ENCODE assay signal across 24 cellular contexts in genomic region chr17:41682611-41683010, GRCh38. TPM values are rescaled to one million over a fixed set of nuclear protein-coding genes. Genes with fewer than 3 reads are reported as not detected.
"Had no signal": no experiment of that assay in that cellular context is flagged by ENCODE, and none has a peak within 500 bp of the region (broad histone marks: within the 10 kb centered on the region; RNA-seq: fewer than 3 reads in every experiment).

No MANE protein-coding gene starts in this region.

- H3K27ac ChIP-seq: colonic mucosa, esophagus squamous epithelium, gastrocnemius medialis, left ventricle myocardium inferior, tibial artery had no signal

- DNase-seq: activated B cell treated with CpG ODN at 0.5 μM for 24 hours; activated CD4-positive, alpha-beta memory T cell treated with anti-CD3 and anti-CD28 coated beads for 36 hours; activated CD4-positive, alpha-beta T cell treated with anti-CD3 and anti-CD28 coated beads for 4 hours; activated gamma-delta T cell; activated naive CD8-positive, alpha-beta T cell treated with anti-CD3 and anti-CD28 coated beads, Interleukin-2, amount 10 ng/mL, durations not matched to agents 7 days and 5 days; activated T-cell treated with anti-CD3 and anti-CD28 coated beads for 4 hours; amniotic stem cell; colonic mucosa; esophagus squamous epithelium; gastrocnemius medialis; hypothalamus; left ventricle myocardium inferior; naive thymus-derived CD4-positive, alpha-beta T cell; stimulated activated CD4-positive, alpha-beta T cell treated with anti-CD3 and anti-CD28 coated beads, Interleukin-2, amount 100 ng/mL, for 48 hours; T1000; tibial artery had no signal

- H3K4me1 ChIP-seq: colonic mucosa had no signal

- H3K36me3 ChIP-seq: colonic mucosa, esophagus squamous epithelium, gastrocnemius medialis, left ventricle myocardium inferior, tibial artery had no signal

- H3K27ac Mint-ChIP-seq: activated B cell treated with CpG ODN at 0.5 μM for 24 hours; activated CD4-positive, alpha-beta memory T cell treated with anti-CD3 and anti-CD28 coated beads for 36 hours; activated T-helper 1 cell treated with anti-CD3 and anti-CD28 coated beads, Interleukin-12 subunit alpha, Interleukin-12 subunit beta, Interleukin-2, Interleukin-4 antibody, amounts not matched to agents 30 ng/mL and 10 ng/mL and 1 ng/mL, durations not matched to agents 14 hours and 24 hours and 36 hours; progenitor cell of endocrine pancreas; stimulated activated naive CD8-positive, alpha-beta T cell treated with anti-CD3 and anti-CD28 coated beads, Interleukin-15, Interleukin-2, amounts not matched to agents 100 ng/mL and 50 ng/mL, for 24 hours had no signal

- H3K27me3 Mint-ChIP-seq: activated B cell treated with CpG ODN at 0.5 μM for 24 hours; activated CD4-positive, alpha-beta memory T cell treated with anti-CD3 and anti-CD28 coated beads for 36 hours; activated naive CD8-positive, alpha-beta T cell treated with anti-CD3 and anti-CD28 coated beads, Interleukin-2, amount 10 ng/mL, durations not matched to agents 7 days and 5 days; naive thymus-derived CD4-positive, alpha-beta T cell; progenitor cell of endocrine pancreas; stimulated activated naive CD8-positive, alpha-beta T cell treated with anti-CD3 and anti-CD28 coated beads, Interleukin-15, Interleukin-2, amounts not matched to agents 100 ng/mL and 50 ng/mL, for 24 hours had no signal

- H3K4me3 Mint-ChIP-seq: activated B cell treated with CpG ODN at 0.5 μM for 24 hours; activated CD4-positive, alpha-beta memory T cell treated with anti-CD3 and anti-CD28 coated beads for 36 hours; naive thymus-derived CD4-positive, alpha-beta T cell; stimulated activated naive CD8-positive, alpha-beta T cell treated with anti-CD3 and anti-CD28 coated beads, Interleukin-15, Interleukin-2, amounts not matched to agents 100 ng/mL and 50 ng/mL, for 24 hours had no signal

- H3K9me3 ChIP-seq: colonic mucosa, esophagus squamous epithelium, gastrocnemius medialis, left ventricle myocardium inferior, tibial artery had no signal

- ATAC-seq: gastrocnemius medialis; naive thymus-derived CD4-positive, alpha-beta T cell had no signal

- H3K4me3 ChIP-seq: colonic mucosa, esophagus squamous epithelium, gastrocnemius medialis, left ventricle myocardium inferior, tibial artery had no signal

- H3K9me3 Mint-ChIP-seq: activated B cell treated with CpG ODN at 0.5 μM for 24 hours; activated CD4-positive, alpha-beta memory T cell treated with anti-CD3 and anti-CD28 coated beads for 36 hours; activated T-helper 1 cell treated with anti-CD3 and anti-CD28 coated beads, Interleukin-12 subunit alpha, Interleukin-12 subunit beta, Interleukin-2, Interleukin-4 antibody, amounts not matched to agents 30 ng/mL and 10 ng/mL and 1 ng/mL, durations not matched to agents 14 hours and 24 hours and 36 hours; stimulated activated naive CD8-positive, alpha-beta T cell treated with anti-CD3 and anti-CD28 coated beads, Interleukin-15, Interleukin-2, amounts not matched to agents 100 ng/mL and 50 ng/mL, for 24 hours had no signal

- H3K27me3 ChIP-seq: colonic mucosa, esophagus squamous epithelium, gastrocnemius medialis had no signal

RNA-seq across cellular contexts. Expression of gene GAST, which starts 29.5 kb away (rescaled TPM):
- total RNA-seq: activated B cell treated with CpG ODN at 0.5 μM for 24 hours; activated CD4-positive, alpha-beta memory T cell treated with anti-CD3 and anti-CD28 coated beads for 36 hours; activated naive CD8-positive, alpha-beta T cell treated with anti-CD3 and anti-CD28 coated beads, Interleukin-2, amount 10 ng/mL, durations not matched to agents 7 days and 5 days; activated T-helper 1 cell treated with anti-CD3 and anti-CD28 coated beads, Interleukin-12 subunit alpha, Interleukin-12 subunit beta, Interleukin-2, Interleukin-4 antibody, amounts not matched to agents 30 ng/mL and 10 ng/mL and 1 ng/mL, durations not matched to agents 14 hours and 24 hours and 36 hours; bronchial epithelial cell; colonic mucosa; esophagus squamous epithelium; gastrocnemius medialis; left ventricle myocardium inferior; lung microvascular endothelial cell; naive thymus-derived CD4-positive, alpha-beta T cell; osteocyte; T-helper 1 cell treated with Interleukin-12 subunit alpha and Interleukin-12 subunit beta and Interleukin-4 antibody, amounts not matched to agents 30 ng/mL and 1 ng/mL, for 36 hours; ureter had no signal
- polyA plus RNA-seq: naive thymus-derived CD4-positive, alpha-beta T cell had no signal

RNA-seq across cellular contexts. Expression of gene HAP1, which starts 51.8 kb away (rescaled TPM):
- total RNA-seq: activated CD4-positive, alpha-beta memory T cell treated with anti-CD3 and anti-CD28 coated beads for 36 hours; activated T-helper 1 cell treated with anti-CD3 and anti-CD28 coated beads, Interleukin-12 subunit alpha, Interleukin-12 subunit beta, Interleukin-2, Interleukin-4 antibody, amounts not matched to agents 30 ng/mL and 10 ng/mL and 1 ng/mL, durations not matched to agents 14 hours and 24 hours and 36 hours had no signal
- polyA plus RNA-seq: naive thymus-derived CD4-positive, alpha-beta T cell had no signal

RNA-seq across cellular contexts. Expression of gene KRT17, which starts 58.2 kb away (rescaled TPM):
- total RNA-seq: activated B cell treated with CpG ODN at 0.5 μM for 24 hours; activated CD4-positive, alpha-beta memory T cell treated with anti-CD3 and anti-CD28 coated beads for 36 hours; activated naive CD8-positive, alpha-beta T cell treated with anti-CD3 and anti-CD28 coated beads, Interleukin-2, amount 10 ng/mL, durations not matched to agents 7 days and 5 days; activated T-helper 1 cell treated with anti-CD3 and anti-CD28 coated beads, Interleukin-12 subunit alpha, Interleukin-12 subunit beta, Interleukin-2, Interleukin-4 antibody, amounts not matched to agents 30 ng/mL and 10 ng/mL and 1 ng/mL, durations not matched to agents 14 hours and 24 hours and 36 hours; gastrocnemius medialis; left ventricle myocardium inferior; lung microvascular endothelial cell; naive thymus-derived CD4-positive, alpha-beta T cell had no signal
- polyA plus RNA-seq: naive thymus-derived CD4-positive, alpha-beta T cell had no signal
